ENCODE assay signal across 16 cellular contexts in the genomic region with DNA sequence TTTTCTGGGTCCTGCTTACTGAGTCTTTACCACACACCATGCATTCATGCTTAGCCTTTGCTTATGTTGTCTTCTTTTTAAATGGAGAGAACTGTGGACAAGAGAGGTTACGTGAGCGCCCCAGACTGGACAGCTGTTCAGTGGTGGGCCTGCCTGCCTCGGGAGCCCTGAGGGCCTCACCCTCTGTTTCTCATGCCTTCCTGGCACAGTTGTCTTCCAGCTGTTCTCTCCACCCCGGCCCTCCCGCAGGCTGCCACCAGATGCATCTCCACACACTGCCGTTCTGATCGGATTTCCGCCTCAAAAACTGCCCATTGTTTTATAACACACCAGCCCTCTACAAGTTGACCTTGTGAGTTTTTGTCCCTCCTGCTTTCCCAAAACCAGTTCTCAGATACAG.
"Had no signal": no experiment of that assay in that cellular context is flagged by ENCODE, and none has a peak within 500 bp of the region (broad histone marks: within the 10 kb centered on the region; RNA-seq: fewer than 3 reads in every experiment).

No MANE protein-coding gene starts in this region.

- ATAC-seq: activated CD8-positive, alpha-beta T cell treated with anti-CD3 and anti-CD28 coated beads for 36 hours; activated T-cell treated with anti-CD3 and anti-CD28 coated beads, Interleukin-2, amount 50 U/mL, for 4 hours; lower lobe of right lung; right lobe of liver; WTC11 had no signal

- H3K36me3 Mint-ChIP-seq: WTC11 had no signal

- H3K9me3 ChIP-seq: esophagus muscularis mucosa, lower lobe of right lung, right lobe of liver, thyroid gland, uterus had no signal

- H3K4me1 ChIP-seq: right lobe of liver had no signal

- H3K9me3 Mint-ChIP-seq: activated CD8-positive, alpha-beta T cell treated with anti-CD3 and anti-CD28 coated beads for 36 hours; activated T-cell treated with anti-CD3 and anti-CD28 coated beads, Interleukin-2, amount 50 U/mL, for 4 hours; WTC11 had no signal

- H3K36me3 ChIP-seq: esophagus muscularis mucosa, lower lobe of right lung, right lobe of liver, thyroid gland, uterus had no signal

- H3K4me3 ChIP-seq: esophagus muscularis mucosa, lower lobe of right lung, right lobe of liver, thyroid gland, uterus had no signal

- H3K27ac Mint-ChIP-seq: activated CD8-positive, alpha-beta T cell treated with anti-CD3 and anti-CD28 coated beads for 36 hours; WTC11 had no signal

- DNase-seq: activated CD4-positive, alpha-beta T cell treated with anti-CD3 and anti-CD28 coated beads for 48 hours; activated CD8-positive, alpha-beta T cell treated with anti-CD3 and anti-CD28 coated beads for 36 hours; activated effector memory CD4-positive, alpha-beta T cell treated with Interleukin-2 at 50 U/mL for 16 hours; activated naive CD4-positive, alpha-beta T cell treated with anti-CD3 and anti-CD28 coated beads, Interleukin-2, amount 50 U/mL, for 16 hours; activated T-cell treated with anti-CD3 and anti-CD28 coated beads, Interleukin-2, amount 50 U/mL, for 4 hours; lower lobe of right lung; midbrain; naive B cell; occipital lobe; right lobe of liver; stimulated activated CD4-positive, alpha-beta T cell treated with anti-CD3 and anti-CD28 coated beads, Interleukin-2, amount 100 ng/mL, for 24 hours; SW 1271; thyroid gland; uterus had no signal

- H3K27ac ChIP-seq: lower lobe of right lung, right lobe of liver, thyroid gland had no signal

- H3K27me3 ChIP-seq: esophagus muscularis mucosa, right lobe of liver, thyroid gland, uterus had no signal

- H3K4me3 Mint-ChIP-seq: activated CD8-positive, alpha-beta T cell treated with anti-CD3 and anti-CD28 coated beads for 36 hours; activated T-cell treated with anti-CD3 and anti-CD28 coated beads, Interleukin-2, amount 50 U/mL, for 4 hours; naive B cell; WTC11 had no signal

- H3K27me3 Mint-ChIP-seq: naive B cell had no signal
